In the genomic region with DNA sequence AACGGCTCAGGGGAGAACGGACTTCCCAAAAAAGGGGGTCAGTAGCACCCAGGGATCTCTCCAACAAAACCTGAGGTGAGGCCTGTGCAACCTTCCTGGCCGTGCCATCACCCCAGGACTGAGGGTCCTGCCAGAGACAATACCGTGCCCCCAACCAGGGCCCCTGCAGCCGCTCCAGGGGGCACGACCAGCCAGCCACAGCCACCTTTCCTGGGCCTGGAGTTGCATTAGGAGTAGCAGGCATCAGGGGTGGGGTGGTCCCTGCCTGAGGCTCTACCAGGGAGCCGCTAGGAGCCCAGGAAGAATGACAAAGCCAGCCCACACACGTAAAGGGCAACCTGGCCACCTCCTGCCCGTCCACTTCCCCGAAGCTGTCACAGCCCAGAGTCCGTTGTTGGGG, we compare ENCODE assay signal across 32 cellular contexts.
"Had no signal": no experiment of that assay in that cellular context is flagged by ENCODE, and none has a peak within 500 bp of the region (broad histone marks: within the 10 kb centered on the region; RNA-seq: fewer than 3 reads in every experiment).

No MANE protein-coding gene starts in this region.

- H3K9me3 Mint-ChIP-seq: activated CD4-positive, alpha-beta memory T cell treated with anti-CD3 and anti-CD28 coated beads, Interleukin-2, amount 10 ng/mL, durations not matched to agents 7 days and 5 days; activated CD4-positive, alpha-beta T cell treated with anti-CD3 and anti-CD28 coated beads, Interleukin-2, amount 10 ng/mL, durations not matched to agents 7 days and 5 days; activated naive CD4-positive, alpha-beta T cell treated with anti-CD3 and anti-CD28 coated beads, Interleukin-2, amount 10 ng/mL, durations not matched to agents 7 days and 5 days; activated naive CD4-positive, alpha-beta T cell treated with anti-CD3 and anti-CD28 coated beads, Interleukin-2, amount 50 U/mL, for 72 hours; activated naive CD8-positive, alpha-beta T cell treated with anti-CD3 and anti-CD28 coated beads, Interleukin-2, amount 10 ng/mL, durations not matched to agents 7 days and 5 days; activated T-helper 1 cell treated with anti-CD3 and anti-CD28 coated beads, Interleukin-12 subunit alpha, Interleukin-12 subunit beta, Interleukin-2, Interleukin-4 antibody, amounts not matched to agents 30 ng/mL and 10 ng/mL and 1 ng/mL, durations not matched to agents 14 hours and 24 hours and 36 hours; activated T-helper 2 cell treated with anti-CD3 and anti-CD28 coated beads, Interferon-gamma antibody, Interleukin-2, Interleukin-4, amounts not matched to agents 10 μg/mL and 5 μg/mL and 100 μg/mL, durations not matched to agents 14 hours and 24 hours and 36 hours; T-helper 2 cell treated with Interferon-gamma antibody and Interleukin-4, amounts not matched to agents 5 μg/mL and 100 μg/mL, for 36 hours had no signal

- H3K4me3 Mint-ChIP-seq: activated CD4-positive, alpha-beta memory T cell treated with anti-CD3 and anti-CD28 coated beads, Interleukin-2, amount 10 ng/mL, durations not matched to agents 7 days and 5 days; activated CD4-positive, alpha-beta T cell treated with anti-CD3 and anti-CD28 coated beads, Interleukin-2, amount 10 ng/mL, durations not matched to agents 7 days and 5 days; activated naive CD4-positive, alpha-beta T cell treated with anti-CD3 and anti-CD28 coated beads, Interleukin-2, amount 10 ng/mL, durations not matched to agents 7 days and 5 days; activated naive CD8-positive, alpha-beta T cell treated with anti-CD3 and anti-CD28 coated beads, Interleukin-2, amount 10 ng/mL, durations not matched to agents 7 days and 5 days; activated T-helper 1 cell treated with anti-CD3 and anti-CD28 coated beads, Interleukin-12 subunit alpha, Interleukin-12 subunit beta, Interleukin-2, Interleukin-4 antibody, amounts not matched to agents 30 ng/mL and 10 ng/mL and 1 ng/mL, durations not matched to agents 14 hours and 24 hours and 36 hours; brain; T-helper 2 cell treated with Interferon-gamma antibody and Interleukin-4, amounts not matched to agents 5 μg/mL and 100 μg/mL, for 36 hours; WTC11 had no signal

- H3K9me3 ChIP-seq: ascending aorta, colonic mucosa, gastrocnemius medialis had no signal

- H3K27me3 ChIP-seq: ascending aorta, cardiac muscle cell, colonic mucosa, foreskin keratinocyte had no signal

- ATAC-seq: activated naive CD4-positive, alpha-beta T cell treated with anti-CD3 and anti-CD28 coated beads, Interleukin-2, amount 50 U/mL, for 72 hours; gastrocnemius medialis; heart left ventricle; T-helper 17 cell; WTC11 had no signal

- H3K4me1 ChIP-seq: ascending aorta, breast epithelium, colonic mucosa, esophagus muscularis mucosa, foreskin keratinocyte, gastrocnemius medialis, heart left ventricle had no signal

- DNase-seq: activated CD4-positive, alpha-beta memory T cell treated with anti-CD3 and anti-CD28 coated beads, Interleukin-2, amount 10 ng/mL, durations not matched to agents 7 days and 5 days; activated CD4-positive, alpha-beta T cell treated with anti-CD3 and anti-CD28 coated beads for 1 hour; activated CD4-positive, alpha-beta T cell treated with anti-CD3 and anti-CD28 coated beads for 4 hours; activated CD4-positive, alpha-beta T cell treated with anti-CD3 and anti-CD28 coated beads, Interleukin-2, amount 10 ng/mL, durations not matched to agents 7 days and 5 days; activated CD4-positive, alpha-beta T cell treated with anti-CD3 and anti-CD28 coated beads, Interleukin-2, amount 50 U/mL, for 4 hours; activated naive CD4-positive, alpha-beta T cell; activated naive CD4-positive, alpha-beta T cell treated with anti-CD3 and anti-CD28 coated beads, Interleukin-2, amount 10 ng/mL, durations not matched to agents 7 days and 5 days; activated naive CD8-positive, alpha-beta T cell treated with anti-CD3 and anti-CD28 coated beads, Interleukin-2, amount 10 ng/mL, durations not matched to agents 7 days and 5 days; activated T-cell treated with anti-CD3 and anti-CD28 coated beads, Interleukin-2, amount 50 U/mL, for 1 hour; activated T-cell treated with anti-CD3 and anti-CD28 coated beads, Interleukin-2, amount 50 U/mL, for 48 hours; central memory CD4-positive, alpha-beta T cell; cerebellar nuclear complex; colonic mucosa; effector CD8-positive, alpha-beta T cell; erythroblast; foreskin keratinocyte; gastrocnemius medialis; glutamatergic neuron; heart left ventricle; T-helper 1 cell; T-helper 17 cell; T1000 had no signal

- H3K27ac ChIP-seq: ascending aorta, breast epithelium, cardiac muscle cell, colonic mucosa, esophagus muscularis mucosa, foreskin keratinocyte, gastrocnemius medialis, heart left ventricle had no signal

- H3K4me3 ChIP-seq: ascending aorta, breast epithelium, cardiac muscle cell, colonic mucosa, esophagus muscularis mucosa, gastrocnemius medialis, heart left ventricle had no signal

- H3K4me1 Mint-ChIP-seq: activated CD4-positive, alpha-beta memory T cell treated with anti-CD3 and anti-CD28 coated beads, Interleukin-2, amount 10 ng/mL, durations not matched to agents 7 days and 5 days; activated CD4-positive, alpha-beta T cell treated with anti-CD3 and anti-CD28 coated beads, Interleukin-2, amount 10 ng/mL, durations not matched to agents 7 days and 5 days; brain; WTC11 had no signal

- H3K36me3 Mint-ChIP-seq: activated naive CD4-positive, alpha-beta T cell treated with anti-CD3 and anti-CD28 coated beads, Interleukin-2, amount 10 ng/mL, durations not matched to agents 7 days and 5 days; activated naive CD4-positive, alpha-beta T cell treated with anti-CD3 and anti-CD28 coated beads, Interleukin-2, amount 50 U/mL, for 72 hours; activated naive CD8-positive, alpha-beta T cell treated with anti-CD3 and anti-CD28 coated beads, Interleukin-2, amount 10 ng/mL, durations not matched to agents 7 days and 5 days; brain had no signal

- H3K36me3 ChIP-seq: ascending aorta, breast epithelium, cardiac muscle cell, colonic mucosa, esophagus muscularis mucosa, gastrocnemius medialis, heart left ventricle had no signal

- H3K27me3 Mint-ChIP-seq: activated CD4-positive, alpha-beta memory T cell treated with anti-CD3 and anti-CD28 coated beads, Interleukin-2, amount 10 ng/mL, durations not matched to agents 7 days and 5 days; activated CD4-positive, alpha-beta T cell treated with anti-CD3 and anti-CD28 coated beads, Interleukin-2, amount 10 ng/mL, durations not matched to agents 7 days and 5 days; activated naive CD8-positive, alpha-beta T cell treated with anti-CD3 and anti-CD28 coated beads, Interleukin-2, amount 10 ng/mL, durations not matched to agents 7 days and 5 days; brain had no signal

- H3K27ac Mint-ChIP-seq: activated CD4-positive, alpha-beta memory T cell treated with anti-CD3 and anti-CD28 coated beads, Interleukin-2, amount 10 ng/mL, durations not matched to agents 7 days and 5 days; activated CD4-positive, alpha-beta T cell treated with anti-CD3 and anti-CD28 coated beads, Interleukin-2, amount 10 ng/mL, durations not matched to agents 7 days and 5 days; activated naive CD4-positive, alpha-beta T cell treated with anti-CD3 and anti-CD28 coated beads, Interleukin-2, amount 10 ng/mL, durations not matched to agents 7 days and 5 days; activated naive CD4-positive, alpha-beta T cell treated with anti-CD3 and anti-CD28 coated beads, Interleukin-2, amount 50 U/mL, for 72 hours; activated naive CD8-positive, alpha-beta T cell treated with anti-CD3 and anti-CD28 coated beads, Interleukin-2, amount 10 ng/mL, durations not matched to agents 7 days and 5 days; activated T-helper 1 cell treated with anti-CD3 and anti-CD28 coated beads, Interleukin-12 subunit alpha, Interleukin-12 subunit beta, Interleukin-2, Interleukin-4 antibody, amounts not matched to agents 30 ng/mL and 10 ng/mL and 1 ng/mL, durations not matched to agents 14 hours and 24 hours and 36 hours; activated T-helper 2 cell treated with anti-CD3 and anti-CD28 coated beads, Interferon-gamma antibody, Interleukin-2, Interleukin-4, amounts not matched to agents 10 μg/mL and 5 μg/mL and 100 μg/mL, durations not matched to agents 14 hours and 24 hours and 36 hours; brain; T-helper 17 cell; T-helper 2 cell treated with Interferon-gamma antibody and Interleukin-4, amounts not matched to agents 5 μg/mL and 100 μg/mL, for 36 hours; WTC11 had no signal
